In genomic region chr11:14519692-14520085, GRCh38 we compare ENCODE assay signal across 8 cellular contexts. TPM values are rescaled to one million over a fixed set of nuclear protein-coding genes. Genes with fewer than 3 reads are reported as not detected.
DNase-seq lines count a peak whose midpoint lies in the region; ATAC-seq, FAIRE-seq and TF ChIP-seq lines count a peak whose summit lies in the region.

No MANE protein-coding gene starts in this region.

- peaks cover 14% of the 10 kb centered on the region for H3K79me2 ChIP-seq in mesendoderm (ENCODE audit: control insufficient read depth, insufficient read depth, low read length)

- H3K18ac ChIP-seq in mesendoderm (ENCODE audit: low read length), result peak overlapping the region; percentile 72

- peak overlapping the region; percentile 87 for H3K27ac ChIP-seq in mesendoderm (ENCODE audit: low read depth, low read length)

- peak overlapping the region; percentile 44 for H4K5ac ChIP-seq in mesendoderm (ENCODE audit: low read length)

- FAIRE-seq in bronchial epithelial cell (lab: Jason Lieb, UNC), result no peak

- H2BK15ac ChIP-seq in mesendoderm (replicated peaks; ENCODE audit: low read depth), result no peak overlapping the region

- TF ChIP-seq CTCF in bronchial epithelial cell (IDR thresholded peaks at IDR 0.05; ENCODE audit: insufficient read depth, low read length, severe bottlenecking), result no peak

- peak overlapping the region; percentile 98 for H3K56ac ChIP-seq in mesendoderm (ENCODE audit: low read length)

- H3K27me3 ChIP-seq in bronchial epithelial cell (ENCODE audit: control insufficient read depth, insufficient read depth, low read length) (no peaks in the 10 kb centered on the region), mesendoderm (ENCODE audit: insufficient read depth, low read length, poor library complexity) (no peaks in the 10 kb centered on the region)

- H3K79me1 ChIP-seq in mesendoderm (ENCODE audit: low read length), result peaks cover 6% of the 10 kb centered on the region

- peak overlapping the region; percentile 76 for H3K4me2 ChIP-seq in mesendoderm (ENCODE audit: low read length)

- peak overlapping the region; percentile 31 for H2BK120ac ChIP-seq in mesendoderm (ENCODE audit: low read depth, low read length)

- no peak overlapping the region for H4K8ac ChIP-seq in mesendoderm (ENCODE audit: low read depth, low read length)

- H3K9ac ChIP-seq in mesendoderm (ENCODE audit: low read length), result peak overlapping the region; percentile 98

- no peak overlapping the region for H2AK5ac ChIP-seq in mesendoderm (ENCODE audit: low read length)

- peak overlapping the region; percentile 84 for H2BK5ac ChIP-seq in mesendoderm (ENCODE audit: low read length)

- peak overlapping the region; percentile 82 for H3K4ac ChIP-seq in mesendoderm (ENCODE audit: low read depth, low read length)

- DNase-seq in activated CD4-positive, CD25-positive, alpha-beta regulatory T cell treated with anti-CD3 and anti-CD28 coated beads, Interleukin-2, amount 50 U/mL, for 72 hours, result no peak
- DNase-seq in NOMO-1 treated with dmso at 0.1 percent for 144 hours (lab: John Stamatoyannopoulos, UW; ENCODE audit: unreplicated experiment) (peak; percentile 49), bronchial epithelial cell (ENCODE audit: low read depth) (peak; percentile 65), mesendoderm (no peak), GM19238 (ENCODE audit: insufficient read length, low spot score) (no peak), GDM1 (lab: John Stamatoyannopoulos, UW) (no peak)

- peak overlapping the region; percentile 56 for H3K23ac ChIP-seq in mesendoderm (ENCODE audit: low read length)

- WGBS in mesendoderm (ENCODE audit: extremely low coverage, insufficient coverage, low lambda C conversion rate), result no CpG with 5 or more reads among the region's 13 CpGs

- H3K4me3 ChIP-seq in bronchial epithelial cell (ENCODE audit: low read depth, low read length) (peak overlapping the region; percentile 71), mesendoderm (ENCODE audit: low read length) (peak overlapping the region; percentile 99)

- peak; percentile 63 to 64 for ATAC-seq in activated CD4-positive, CD25-positive, alpha-beta regulatory T cell treated with anti-CD3 and anti-CD28 coated beads, Interleukin-2, amount 50 U/mL, for 24 hours
- ATAC-seq in HG02588 (IDR thresholded peaks at IDR 0.05; ENCODE audit: unreplicated experiment), result peak; percentile 2

- peaks cover 3% of the 10 kb centered on the region for H3K36me3 ChIP-seq in bronchial epithelial cell (ENCODE audit: control insufficient read depth, insufficient read depth, low read length)
- no peaks in the 10 kb centered on the region for H3K36me3 ChIP-seq in mesendoderm (ENCODE audit: control insufficient read depth, insufficient read depth, low read length)

- no peaks in the 10 kb centered on the region for H3K4me1 ChIP-seq in mesendoderm (ENCODE audit: control insufficient read depth, low read depth, low read length)

RNA-seq across cellular contexts. Expression of gene PSMA1, which starts 0.5 kb away (rescaled TPM):
- total RNA-seq in bronchial epithelial cell, result 123 and 132 TPM in 2 replicates
- polyA plus RNA-seq in mesendoderm (2013, experiment 1 of 2), result 282 TPM
- 280 TPM for polyA plus RNA-seq in mesendoderm (2013, experiment 2 of 2)

RNA-seq across cellular contexts. Expression of gene COPB1, which starts 20.1 kb away (rescaled TPM):
- 192 and 273 TPM in 2 replicates for total RNA-seq in bronchial epithelial cell
- polyA plus RNA-seq in mesendoderm (2013, experiment 1 of 2), result 61.2 TPM
- 60.4 TPM for polyA plus RNA-seq in mesendoderm (2013, experiment 2 of 2)

Comparison
In these comparisons a context has a peak if more than half of its experiments do, and no peak if none do; other contexts are left out.
1. DNase-seq: peak in NOMO-1 treated with dmso at 0.1 percent for 144 hours (single experiment) and bronchial epithelial cell (single experiment); none in activated CD4-positive, CD25-positive, alpha-beta regulatory T cell treated with anti-CD3 and anti-CD28 coated beads, Interleukin-2, amount 50 U/mL, for 72 hours (single experiment), mesendoderm (single experiment), GM19238 (single experiment) and GDM1 (single experiment).